In the genomic region with DNA sequence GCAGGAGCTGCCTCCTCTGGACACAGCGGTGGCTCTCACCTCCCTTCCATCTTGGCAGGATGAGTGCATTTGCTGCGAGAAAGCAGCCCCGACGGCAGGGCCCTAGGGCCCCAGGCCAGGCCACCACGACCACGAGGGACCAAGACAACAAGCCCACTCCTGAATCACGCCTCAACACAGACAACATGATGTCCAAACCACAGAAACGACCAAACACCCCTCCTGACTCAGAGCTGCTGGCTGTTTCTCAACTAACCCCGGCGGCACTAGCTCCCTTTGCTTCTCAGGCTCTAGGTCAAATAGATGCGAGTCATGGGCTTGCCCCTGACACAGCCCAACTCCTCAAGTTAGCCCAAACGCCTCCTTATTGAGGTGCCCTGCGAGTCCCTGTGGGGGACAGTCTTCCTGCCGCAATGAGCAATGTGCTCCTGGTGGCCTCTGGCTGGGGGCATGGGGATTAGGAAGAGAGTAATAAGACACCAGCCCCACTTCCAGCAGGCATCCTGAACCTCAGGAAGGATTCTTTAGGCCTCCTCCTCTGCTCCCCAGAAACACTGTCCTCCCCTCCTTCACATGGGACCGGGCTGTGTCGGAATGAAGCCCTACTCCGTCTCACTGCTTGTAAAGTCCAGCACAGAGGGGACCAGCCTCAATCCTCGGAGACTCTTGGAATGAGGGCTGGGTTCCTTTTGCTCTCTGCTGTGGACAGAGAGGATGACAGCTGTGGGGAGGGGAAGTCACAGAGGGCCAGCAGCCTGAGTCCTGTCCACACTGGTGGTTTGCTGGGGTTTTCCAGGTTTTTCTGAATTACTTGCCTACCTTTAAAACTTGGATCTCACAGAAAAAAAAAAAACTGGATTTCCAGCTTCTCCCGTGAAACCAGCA, we compare ENCODE assay signal across 11 cellular contexts. TPM values are rescaled to one million over a fixed set of nuclear protein-coding genes. Genes with fewer than 3 reads are reported as not detected.
DNase-seq lines count a peak whose midpoint lies in the region; ATAC-seq and TF ChIP-seq lines count a peak whose summit lies in the region.
"Had no signal": no experiment of that assay in that cellular context is flagged by ENCODE, and none has a peak within 500 bp of the region (broad histone marks: within the 10 kb centered on the region; RNA-seq: fewer than 3 reads in every experiment).

No MANE protein-coding gene starts in this region.

- H3K27ac ChIP-seq in RWPE1, result peak overlapping the region; percentile 62
- H3K27ac ChIP-seq: C4-2B, stomach had no signal

- no peak overlapping the region for H3K4me3 Mint-ChIP-seq in activated CD8-positive, alpha-beta memory T cell treated with anti-CD3 and anti-CD28 coated beads, Interleukin-2, amount 10 ng/mL, durations not matched to agents 7 days and 5 days
- H3K4me3 Mint-ChIP-seq in stimulated activated effector memory CD8-positive, alpha-beta T cell treated with anti-CD3 and anti-CD28 coated beads, Interleukin-12 subunit alpha, Interleukin-12 subunit beta, amount 100 ng/mL, for 72 hours, result peak overlapping the region; percentile 51

- no peak overlapping the region for H3K4me3 ChIP-seq in fibroblast of mammary gland (ENCODE audit: control insufficient read depth, low read depth, low read length)
- H3K4me3 ChIP-seq: stomach had no signal

- ATAC-seq in activated CD8-positive, alpha-beta memory T cell treated with anti-CD3 and anti-CD28 coated beads, Interleukin-2, amount 10 ng/mL, durations not matched to agents 7 days and 5 days, result peak; percentile 21
- ATAC-seq in stimulated activated effector memory CD8-positive, alpha-beta T cell treated with anti-CD3 and anti-CD28 coated beads, Interleukin-12 subunit alpha, Interleukin-12 subunit beta, amount 100 ng/mL, for 72 hours, result peak; percentile 87
- ATAC-seq in HG02571 (IDR thresholded peaks at IDR 0.05; ENCODE audit: unreplicated experiment) (no peak), GM19023 (IDR thresholded peaks at IDR 0.05; ENCODE audit: unreplicated experiment) (no peak)

- H3K36me3 Mint-ChIP-seq in activated CD8-positive, alpha-beta memory T cell treated with anti-CD3 and anti-CD28 coated beads, Interleukin-2, amount 10 ng/mL, durations not matched to agents 7 days and 5 days, result peaks cover 44% of the 10 kb centered on the region
- peaks cover 100% of the 10 kb centered on the region for H3K36me3 Mint-ChIP-seq in stimulated activated effector memory CD8-positive, alpha-beta T cell treated with anti-CD3 and anti-CD28 coated beads, Interleukin-12 subunit alpha, Interleukin-12 subunit beta, amount 100 ng/mL, for 72 hours

- CTCF ChIA-PET in activated CD8-positive, alpha-beta memory T cell treated with anti-CD3 and anti-CD28 coated beads, Interleukin-2, amount 10 ng/mL, durations not matched to agents 7 days and 5 days (lab: Charles Lee), result interaction anchor here (0.9 to 1.2 kb wide), 2 partner anchors 9 to 15 kb away, joined by 3 read pairs; no protein-coding TSS in a partner anchor
- CTCF ChIA-PET in RWPE1 (lab: Yijun Ruan, JAX), result interaction anchor here (0.6 kb wide), 1 partner anchor 60 kb away, joined by 7 read pairs; no protein-coding TSS in a partner anchor

- H3K27me3 Mint-ChIP-seq in activated CD8-positive, alpha-beta memory T cell treated with anti-CD3 and anti-CD28 coated beads, Interleukin-2, amount 10 ng/mL, durations not matched to agents 7 days and 5 days, result no peaks in the 10 kb centered on the region

- TF ChIP-seq CTCF in RWPE1 (conservative IDR thresholded peaks at IDR 0.05; ENCODE audit: low read depth) (no peak), fibroblast of mammary gland (conservative IDR thresholded peaks at IDR 0.05; ENCODE audit: control insufficient read depth, insufficient read depth, low read depth, low read length) (no peak)

- peak overlapping the region; percentile 9 for H3K27ac Mint-ChIP-seq in activated CD8-positive, alpha-beta memory T cell treated with anti-CD3 and anti-CD28 coated beads, Interleukin-2, amount 10 ng/mL, durations not matched to agents 7 days and 5 days
- H3K27ac Mint-ChIP-seq in stimulated activated effector memory CD8-positive, alpha-beta T cell treated with anti-CD3 and anti-CD28 coated beads, Interleukin-12 subunit alpha, Interleukin-12 subunit beta, amount 100 ng/mL, for 72 hours, result peak overlapping the region; percentile 88

- H3K9me3 Mint-ChIP-seq in activated CD8-positive, alpha-beta memory T cell treated with anti-CD3 and anti-CD28 coated beads, Interleukin-2, amount 10 ng/mL, durations not matched to agents 7 days and 5 days (ENCODE audit: low read depth), result no peaks in the 10 kb centered on the region
- H3K9me3 Mint-ChIP-seq in stimulated activated effector memory CD8-positive, alpha-beta T cell treated with anti-CD3 and anti-CD28 coated beads, Interleukin-12 subunit alpha, Interleukin-12 subunit beta, amount 100 ng/mL, for 72 hours, result no peaks in the 10 kb centered on the region

- POLR2A ChIA-PET in RWPE1 (lab: Yijun Ruan, JAX; ENCODE audit: low non-redundant PET), result no interaction called here

- DNase-seq in activated CD8-positive, alpha-beta memory T cell treated with anti-CD3 and anti-CD28 coated beads, Interleukin-2, amount 10 ng/mL, durations not matched to agents 7 days and 5 days, result no peak
- DNase-seq in activated CD8-positive, alpha-beta memory T cell treated with anti-CD3 and anti-CD28 coated beads, Interleukin-2, amount 50 U/mL, for 4 hours, result no peak
- DNase-seq in RWPE1 (ENCODE audit: low spot score), result no peak
- DNase-seq in fibroblast of mammary gland (ENCODE audit: low read depth), result peak; percentile 85
- DNase-seq in stimulated activated effector memory CD8-positive, alpha-beta T cell treated with anti-CD3 and anti-CD28 coated beads, Interleukin-12 subunit alpha, Interleukin-12 subunit beta, amount 100 ng/mL, for 72 hours (ENCODE audit: low spot score in 2 of 2), result no peak
- no peak for DNase-seq in RPMI8226
- DNase-seq: NCI-H1417, stomach had no signal

- peaks cover 52% of the 10 kb centered on the region for H3K4me1 Mint-ChIP-seq in activated CD8-positive, alpha-beta memory T cell treated with anti-CD3 and anti-CD28 coated beads, Interleukin-2, amount 10 ng/mL, durations not matched to agents 7 days and 5 days
- peaks cover 69% of the 10 kb centered on the region for H3K4me1 Mint-ChIP-seq in stimulated activated effector memory CD8-positive, alpha-beta T cell treated with anti-CD3 and anti-CD28 coated beads, Interleukin-12 subunit alpha, Interleukin-12 subunit beta, amount 100 ng/mL, for 72 hours

RNA-seq across cellular contexts. Expression of gene ATF5, which starts 6.9 kb away (rescaled TPM):
- total RNA-seq in activated CD8-positive, alpha-beta memory T cell treated with anti-CD3 and anti-CD28 coated beads, Interleukin-2, amount 10 ng/mL, durations not matched to agents 7 days and 5 days, result 10 to 100 TPM in 1 of 2 experiments, 1 to 10 TPM in 1; 8.4 to 13.7 TPM

RNA-seq across cellular contexts. Expression of gene NUP62, which starts 7.2 kb away (rescaled TPM):
- total RNA-seq in activated CD8-positive, alpha-beta memory T cell treated with anti-CD3 and anti-CD28 coated beads, Interleukin-2, amount 10 ng/mL, durations not matched to agents 7 days and 5 days, result 100 to 1,000 TPM; 128 to 192 TPM

RNA-seq across cellular contexts. Expression of gene IL4I1, which starts 25.4 kb away (rescaled TPM):
- 10 to 100 TPM in 1 of 2 experiments, 1 to 10 TPM in 1; 1.7 to 12.3 TPM for total RNA-seq in activated CD8-positive, alpha-beta memory T cell treated with anti-CD3 and anti-CD28 coated beads, Interleukin-2, amount 10 ng/mL, durations not matched to agents 7 days and 5 days

RNA-seq across cellular contexts. Expression of gene SIGLEC11, which starts 38.9 kb away (rescaled TPM):
- total RNA-seq in activated CD8-positive, alpha-beta memory T cell treated with anti-CD3 and anti-CD28 coated beads, Interleukin-2, amount 10 ng/mL, durations not matched to agents 7 days and 5 days, result not detected

RNA-seq across cellular contexts. Expression of gene TBC1D17, which starts 44.6 kb away (rescaled TPM):
- total RNA-seq in activated CD8-positive, alpha-beta memory T cell treated with anti-CD3 and anti-CD28 coated beads, Interleukin-2, amount 10 ng/mL, durations not matched to agents 7 days and 5 days, result 10 to 100 TPM; 26.2 to 39.3 TPM

Comparison
In these comparisons a context has a peak if more than half of its experiments do, and no peak if none do; other contexts are left out.
1. ATAC-seq: peak in activated CD8-positive, alpha-beta memory T cell treated with anti-CD3 and anti-CD28 coated beads, Interleukin-2, amount 10 ng/mL, durations not matched to agents 7 days and 5 days (single experiment) and stimulated activated effector memory CD8-positive, alpha-beta T cell treated with anti-CD3 and anti-CD28 coated beads, Interleukin-12 subunit alpha, Interleukin-12 subunit beta, amount 100 ng/mL, for 72 hours (single experiment); none in HG02571 (single experiment) and GM19023 (single experiment).